In genomic region chr1:1062364-1063163, GRCh38 we compare ENCODE assay signal across 1 cellular context.
TF ChIP-seq lines count a peak whose summit lies in the region.

No MANE protein-coding gene starts in this region.

TF ChIP-seq in HCT116, 20 proteins besides CTCF, POLR2A, EP300 and RAD21 (continued from another document):
- TF ChIP-seq ZNF274 (IDR thresholded peaks at IDR 0.05; ENCODE audit: low read depth, low read length) (no peak), SIN3A (IDR thresholded peaks at IDR 0.05; ENCODE audit: low read depth) (no peak), TCF7L2 (IDR thresholded peaks at IDR 0.05; ENCODE audit: borderline replicate concordance, extremely low read depth, insufficient read depth, insufficient read length) (no peak), SRF (IDR thresholded peaks at IDR 0.05; ENCODE audit: low read depth) (no peak), CBX3 (IDR thresholded peaks at IDR 0.05; ENCODE audit: low read depth) (no peak), EZH2phosphoT487 (IDR thresholded peaks at IDR 0.05; ENCODE audit: borderline replicate concordance) (no peak), CEBPB (IDR thresholded peaks at IDR 0.05; ENCODE audit: low read depth) (no peak), EZH2 (IDR thresholded peaks at IDR 0.05) (no peak), FOSL1 (IDR thresholded peaks at IDR 0.05; ENCODE audit: low read depth) (no peak)
- TF ChIP-seq, protein P1, sequence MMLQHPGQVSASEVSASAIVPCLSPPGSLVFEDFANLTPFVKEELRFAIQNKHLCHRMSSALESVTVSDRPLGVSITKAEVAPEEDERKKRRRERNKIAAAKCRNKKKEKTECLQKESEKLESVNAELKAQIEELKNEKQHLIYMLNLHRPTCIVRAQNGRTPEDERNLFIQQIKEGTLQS (IDR thresholded peaks at IDR 0.05): no peak
- TF ChIP-seq, protein P2, sequence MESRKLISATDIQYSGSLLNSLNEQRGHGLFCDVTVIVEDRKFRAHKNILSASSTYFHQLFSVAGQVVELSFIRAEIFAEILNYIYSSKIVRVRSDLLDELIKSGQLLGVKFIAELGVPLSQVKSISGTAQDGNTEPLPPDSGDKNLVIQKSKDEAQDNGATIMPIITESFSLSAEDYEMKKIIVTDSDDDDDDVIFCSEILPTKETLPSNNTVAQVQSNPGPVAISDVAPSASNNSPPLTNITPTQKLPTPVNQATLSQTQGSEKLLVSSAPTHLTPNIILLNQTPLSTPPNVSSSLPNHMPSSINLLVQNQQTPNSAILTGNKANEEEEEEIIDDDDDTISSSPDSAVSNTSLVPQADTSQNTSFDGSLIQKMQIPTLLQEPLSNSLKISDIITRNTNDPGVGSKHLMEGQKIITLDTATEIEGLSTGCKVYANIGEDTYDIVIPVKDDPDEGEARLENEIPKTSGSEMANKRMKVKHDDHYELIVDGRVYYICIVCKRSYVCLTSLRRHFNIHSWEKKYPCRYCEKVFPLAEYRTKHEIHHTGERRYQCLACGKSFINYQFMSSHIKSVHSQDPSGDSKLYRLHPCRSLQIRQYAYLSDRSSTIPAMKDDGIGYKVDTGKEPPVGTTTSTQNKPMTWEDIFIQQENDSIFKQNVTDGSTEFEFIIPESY (IDR thresholded peaks at IDR 0.05; ENCODE audit: extremely low read depth, insufficient replicate concordance, low read length): no peak
